15 cellular contexts compared by ENCODE assay signal in the genomic region with DNA sequence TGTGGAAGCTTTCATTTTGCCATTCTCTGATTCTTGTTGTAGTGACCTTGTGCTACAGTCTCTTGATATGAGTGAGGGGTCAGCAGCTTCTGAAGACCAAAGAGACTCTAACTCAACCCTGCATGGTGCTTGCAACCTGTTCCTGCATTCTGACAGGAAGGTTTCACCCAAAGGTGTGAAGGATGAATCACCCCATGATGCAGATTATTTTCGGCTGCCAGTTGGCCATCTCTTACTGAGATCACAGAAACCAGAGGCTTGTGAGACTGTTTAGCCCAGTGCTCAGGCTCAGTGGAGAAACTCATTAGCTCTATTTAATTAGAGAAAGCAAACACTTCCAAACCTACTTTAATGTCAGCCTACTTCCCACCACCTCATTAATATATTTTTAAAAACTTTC. TPM values are rescaled to one million over a fixed set of nuclear protein-coding genes. Genes with fewer than 3 reads are reported as not detected.
A peak's percentile ranks its signal among the peaks of the same experiment; 100 is the strongest.
DNase-seq lines count a peak whose midpoint lies in the region; ATAC-seq and TF ChIP-seq lines count a peak whose summit lies in the region.
"Had no signal": no experiment of that assay in that cellular context is flagged by ENCODE, and none has a peak within 500 bp of the region (broad histone marks: within the 10 kb centered on the region; RNA-seq: fewer than 3 reads in every experiment).

No MANE protein-coding gene starts in this region.

- no peak overlapping the region for H2AFZ ChIP-seq in HCT116 (ENCODE audit: low read depth, low read length, poor library complexity, severe bottlenecking)

- POLR2A ChIA-PET in HCT116 (lab: Charles Lee), result no interaction called here

- H3K4me2 ChIP-seq in HCT116 (ENCODE audit: low read length), result no peak overlapping the region

- H3K36me3 ChIP-seq in HCT116 (ENCODE audit: control insufficient read depth in 1 of 2, insufficient read depth in 2 of 2, low read length in 2 of 2), result no peaks in the 10 kb centered on the region
- H3K36me3 ChIP-seq: HAP-1 had no signal

- peak; percentile 59 for DNase-seq in NK-92 treated with Interleukin-12 subunit alpha and Interleukin-12 subunit beta, amount 100 ng/mL, for 24 hours (lab: John Stamatoyannopoulos, UW)
- DNase-seq in NK-92 (lab: John Stamatoyannopoulos, UW; ENCODE audit: unreplicated experiment) (no peak), HCT116 (ENCODE audit: low read depth, low spot score) (no peak), kidney tubule cell (ENCODE audit: low spot score) (peak; percentile 7), iPS-NIHi11 (ENCODE audit: low spot score) (no peak)
- peak; percentile 20 for DNase-seq in activated effector memory CD4-positive, alpha-beta T cell treated with Interleukin-2 at 50 U/mL for 16 hours
- DNase-seq: midbrain, NCI-H2081 treated with DMSO at 0.1 percent for 48 hours had no signal

- TF ChIP-seq CTCF in HCT116 (IDR thresholded peaks at IDR 0.05 in 2 of 3, conservative IDR thresholded peaks at IDR 0.05 in 1 of 3; ENCODE audit: borderline replicate concordance in 1 of 3, insufficient read depth in 1 of 3, low read depth in 2 of 3, low read length in 2 of 3), result no peak

- H3K9ac ChIP-seq in HCT116 (ENCODE audit: low read length), result no peak overlapping the region

- H3K27ac ChIP-seq in HCT116 (ENCODE audit: low read depth, low read length), result no peak overlapping the region
- H3K27ac ChIP-seq: C4-2B had no signal

- TF ChIP-seq POLR2A in HCT116 (IDR thresholded peaks at IDR 0.05; ENCODE audit: borderline replicate concordance, extremely low read depth, insufficient read depth, insufficient read length), result no peak

- no peaks in the 10 kb centered on the region for H3K79me2 ChIP-seq in HCT116 (ENCODE audit: insufficient read depth, low read length)

- no peak for ATAC-seq in HCT116
- no peak for ATAC-seq in HG03135 (IDR thresholded peaks at IDR 0.05; ENCODE audit: unreplicated experiment)
- no peak for ATAC-seq in HG02623 (IDR thresholded peaks at IDR 0.05; ENCODE audit: unreplicated experiment)
- ATAC-seq: HepG2, WTC11 had no signal

- CTCF ChIA-PET in HCT116 (lab: Charles Lee), result interaction anchor here (2.4 kb wide), 1 partner anchor 1402 kb away, joined by 10 read pairs; no protein-coding TSS in a partner anchor

- intact Hi-C loops in HCT116 (cut with micrococcal nuclease), result no loop called here

- no peaks in the 10 kb centered on the region for H4K20me1 ChIP-seq in HCT116 (ENCODE audit: insufficient read depth)

- H3K9me3 ChIP-seq in HCT116 (ENCODE audit: control insufficient read depth in 1 of 2, insufficient read depth in 1 of 2, low read depth in 1 of 2, low read length in 2 of 2), result no peaks in the 10 kb centered on the region
- H3K9me3 ChIP-seq: HAP-1 had no signal

- no peak for TF ChIP-seq RAD21 in HCT116 (IDR thresholded peaks at IDR 0.05; ENCODE audit: low read depth)

- no peaks in the 10 kb centered on the region for H3K9me2 ChIP-seq in HCT116 (ENCODE audit: insufficient read depth)

- RAD21 ChIA-PET in HCT116 (lab: Charles Lee; ENCODE audit: low non-redundant PET in 1 of 2, low total read pairs in 2 of 2, uncharacterized antibody in 2 of 2, unreplicated experiment in 2 of 2), result no interaction called here

- no peak overlapping the region for H3K4me3 ChIP-seq in HCT116 (replicated peaks in 1 of 2; ENCODE audit: low read depth in 1 of 2, low read length in 2 of 2)
- H3K4me3 ChIP-seq: HAP-1 had no signal

- peaks cover 0 to 4% of the 10 kb centered on the region in 2 experiments; a peak in 2 of 4 replicates for H3K4me1 ChIP-seq in HCT116 (ENCODE audit: control insufficient read depth in 1 of 2, insufficient read depth in 2 of 2, low read length in 2 of 2)
- H3K4me1 ChIP-seq: HAP-1 had no signal

- no peaks in the 10 kb centered on the region for H3K27me3 ChIP-seq in HCT116 (ENCODE audit: insufficient read depth, low read length)

- BruUV-seq in HCT116 (replicated peaks; lab: Mats Ljungman, UMichigan), result no TSS peak

TF ChIP-seq in HCT116, 20 proteins besides CTCF, POLR2A, EP300 and RAD21:
- TF ChIP-seq MAX (IDR thresholded peaks at IDR 0.05), result 0 out of 2 replicates have a peak, but pooled peaks have one; percentile 28
- TF ChIP-seq ELF1 (IDR thresholded peaks at IDR 0.05; ENCODE audit: borderline replicate concordance, low read depth), result no peak

RNA-seq across cellular contexts. Expression of gene TPRG1, which starts 29.2 kb away (rescaled TPM):
- total RNA-seq in HCT116 (2021; ENCODE audit: unreplicated experiment), result 2.8 TPM
- polyA plus RNA-seq in HCT116 (2012), result 1.9 and 2.2 TPM in 2 replicates
- total RNA-seq: endothelial cell of umbilical vein, HepG2 had no signal

Comparison
In these comparisons a context has a peak if more than half of its experiments do, and no peak if none do; other contexts are left out.
1. DNase-seq: peak in NK-92 treated with Interleukin-12 subunit alpha and Interleukin-12 subunit beta, amount 100 ng/mL, for 24 hours (single experiment), activated effector memory CD4-positive, alpha-beta T cell treated with Interleukin-2 at 50 U/mL for 16 hours (single experiment) and kidney tubule cell (single experiment); none in NK-92 (single experiment), HCT116 (single experiment) and iPS-NIHi11 (single experiment).